Comparison of ENCODE assay signal across 8 cellular contexts in genomic region chr11:77046060-77046501, GRCh38. TPM values are rescaled to one million over a fixed set of nuclear protein-coding genes. Genes with fewer than 3 reads are reported as not detected.
DNase-seq lines count a peak whose midpoint lies in the region; ATAC-seq and TF ChIP-seq lines count a peak whose summit lies in the region.

No MANE protein-coding gene starts in this region.

- H3K4me1 ChIP-seq in endodermal cell (ENCODE audit: control insufficient read depth, insufficient read depth, low read length) = no peaks in the 10 kb centered on the region
- no peaks in the 10 kb centered on the region for H3K4me1 ChIP-seq in aorta (ENCODE audit: control insufficient read depth in 1 of 2, insufficient read depth in 2 of 2, low read length in 2 of 2)

- H3K9me3 Mint-ChIP-seq in endodermal cell = peaks cover 2% of the 10 kb centered on the region
- H3K9me3 Mint-ChIP-seq in natural killer cell = no peaks in the 10 kb centered on the region

- WGBS in endodermal cell (ENCODE audit: insufficient coverage in 1 of 2, insufficient read length in 1 of 2), 2 experiments = 8 to 39% methylated on average over 5 to 39 of the region's 39 CpGs
- WGBS in aorta, 2 donors = 3 to 5% methylated on average over 39 of the region's 39 CpGs

- H3K27ac ChIP-seq in endodermal cell (ENCODE audit: low read depth, low read length) = no peak overlapping the region
- no peak overlapping the region for H3K27ac ChIP-seq in aorta (ENCODE audit: low read depth in 1 of 2, low read length in 2 of 2)

- H3K36me3 ChIP-seq in endodermal cell (ENCODE audit: control insufficient read depth, insufficient read depth, low read length) (no peaks in the 10 kb centered on the region), aorta (ENCODE audit: control insufficient read depth in 1 of 2, insufficient read depth in 2 of 2, low read length in 1 of 2) (no peaks in the 10 kb centered on the region)

- H3K27me3 Mint-ChIP-seq in endodermal cell (ENCODE audit: insufficient read depth) (peaks cover 39% of the 10 kb centered on the region), natural killer cell (ENCODE audit: low read depth in 2 of 2) (peaks cover 22 to 26% of the 10 kb centered on the region in 2 donors)

- ATAC-seq in natural killer cell (peak in 2 of 3 donors; percentile 28 to 37), aorta (ENCODE audit: low FRiP score) (peak; percentile 54), HG02623 (IDR thresholded peaks at IDR 0.05; ENCODE audit: unreplicated experiment) (no peak)

- no peak overlapping the region for H3K9ac ChIP-seq in endodermal cell (ENCODE audit: extremely low read depth, low read length, poor library complexity, severe bottlenecking)

- no peak for TF ChIP-seq POLR2A in NB4 (IDR thresholded peaks at IDR 0.05; ENCODE audit: extremely low read depth, insufficient read length)

- no peak overlapping the region for H3K4me3 Mint-ChIP-seq in endodermal cell
- no peak overlapping the region for H3K4me3 Mint-ChIP-seq in natural killer cell

- H3K4me1 Mint-ChIP-seq in endodermal cell (no peaks in the 10 kb centered on the region), natural killer cell (peaks cover 13 to 20% of the 10 kb centered on the region in 2 donors)

- DNase-seq in NCI-H187 (lab: John Stamatoyannopoulos, UW) = peak; percentile 9 to 39
- DNase-seq in NCI-H187 treated with DMSO at 0.1 percent for 48 hours (lab: John Stamatoyannopoulos, UW) = no peak
- DNase-seq in NB4 (ENCODE audit: low read depth) = peak; percentile 36
- peak; percentile 80 for DNase-seq in activated CD8-positive, alpha-beta memory T cell treated with anti-CD3 and anti-CD28 coated beads for 24 hours
- peak; percentile 91 for DNase-seq in endodermal cell
- DNase-seq in natural killer cell = no peak
- DNase-seq in aorta = no peak

- H3K27me3 ChIP-seq in endodermal cell (ENCODE audit: control insufficient read depth, insufficient read depth, low read length, poor library complexity, severe bottlenecking) (peaks cover 8% of the 10 kb centered on the region), aorta (ENCODE audit: control insufficient read depth in 1 of 2, insufficient read depth in 2 of 2, low read length in 1 of 2) (no peaks in the 10 kb centered on the region)

- H3K4me3 ChIP-seq in NB4 (ENCODE audit: low read depth, low read length) (no peak overlapping the region), endodermal cell (ENCODE audit: low read length) (peak overlapping the region; percentile 43), aorta (ENCODE audit: low read length in 2 of 2) (no peak overlapping the region)

- intact Hi-C loops in natural killer cell (cut with micrococcal nuclease) = no loop called here
- intact Hi-C loops in aorta (cut with DNase I) = loop anchor here (2.0 kb wide), 1 partner anchor 143 kb away; no protein-coding TSS in a partner anchor

- no peaks in the 10 kb centered on the region for H3K9me3 ChIP-seq in endodermal cell (ENCODE audit: control insufficient read depth, low read length)
- H3K9me3 ChIP-seq in aorta (ENCODE audit: control insufficient read depth, low read length) = no peaks in the 10 kb centered on the region

- TF ChIP-seq CTCF in NB4 (IDR thresholded peaks at IDR 0.05; ENCODE audit: low read depth, low read length) (peak; percentile 56), endodermal cell (conservative IDR thresholded peaks at IDR 0.05) (peak; percentile 98), natural killer cell (IDR thresholded peaks at IDR 0.05) (peak; percentile 43)

- H3K27ac Mint-ChIP-seq in endodermal cell (no peak overlapping the region), natural killer cell (no peak overlapping the region)

- H3K36me3 Mint-ChIP-seq in endodermal cell (ENCODE audit: low read depth) (no peaks in the 10 kb centered on the region), natural killer cell (no peaks in the 10 kb centered on the region)

RNA-seq across cellular contexts. Expression of gene B3GNT6, which starts 11.9 kb away (rescaled TPM):
- total RNA-seq in endodermal cell = not detected
- polyA plus RNA-seq in endodermal cell (2013, experiment 1 of 2) = not detected
- not detected for polyA plus RNA-seq in endodermal cell (2013, experiment 2 of 2)
- not detected for total RNA-seq in natural killer cell
- not detected for total RNA-seq in aorta
- not detected for polyA plus RNA-seq in aorta

RNA-seq across cellular contexts. Expression of gene CAPN5, which starts 20.7 kb away (rescaled TPM):
- total RNA-seq in endodermal cell (10 to 100 TPM; 17.5 to 21.5 TPM), natural killer cell (10 to 100 TPM; 32.3 to 34.5 (median 34.3) TPM), aorta (10 to 100 TPM in 1 of 2 donors, 1 to 10 TPM in 1; 6.9 to 22.4 TPM)
- polyA plus RNA-seq in endodermal cell (2013, experiment 1 of 2) = 12.3 TPM
- polyA plus RNA-seq in endodermal cell (2013, experiment 2 of 2) = 14.8 TPM
- 10 to 100 TPM; 10.4 to 11.1 TPM for polyA plus RNA-seq in aorta

RNA-seq across cellular contexts. Expression of gene OMP, which starts 56.6 kb away (rescaled TPM):
- total RNA-seq in endodermal cell (1 to 10 TPM; 1.6 to 1.7 TPM), natural killer cell (1 to 10 TPM in 1 of 3 donors, under 1 TPM in 2; 0.82 to 1.4 (median 0.85) TPM), aorta (1 to 10 TPM in 1 of 2 donors, not detected in 1; 2.1 TPM)
- not detected for polyA plus RNA-seq in endodermal cell (2013, experiment 1 of 2)
- not detected for polyA plus RNA-seq in endodermal cell (2013, experiment 2 of 2)
- not detected for polyA plus RNA-seq in aorta

Comparison
In these comparisons a context has a peak if more than half of its experiments do, and no peak if none do; other contexts are left out.
1. DNase-seq: peak in NCI-H187 (2 of 2), NB4 (single experiment), activated CD8-positive, alpha-beta memory T cell treated with anti-CD3 and anti-CD28 coated beads for 24 hours (single experiment) and endodermal cell (single experiment); none in NCI-H187 treated with DMSO at 0.1 percent for 48 hours (single experiment), natural killer cell (single experiment) and aorta (0 of 2).
2. CTCF ChIP-seq: peak in every context shown above with its lines; median percentile 98 in endodermal cell; 56 in NB4; 43 in natural killer cell.